In the genomic region with DNA sequence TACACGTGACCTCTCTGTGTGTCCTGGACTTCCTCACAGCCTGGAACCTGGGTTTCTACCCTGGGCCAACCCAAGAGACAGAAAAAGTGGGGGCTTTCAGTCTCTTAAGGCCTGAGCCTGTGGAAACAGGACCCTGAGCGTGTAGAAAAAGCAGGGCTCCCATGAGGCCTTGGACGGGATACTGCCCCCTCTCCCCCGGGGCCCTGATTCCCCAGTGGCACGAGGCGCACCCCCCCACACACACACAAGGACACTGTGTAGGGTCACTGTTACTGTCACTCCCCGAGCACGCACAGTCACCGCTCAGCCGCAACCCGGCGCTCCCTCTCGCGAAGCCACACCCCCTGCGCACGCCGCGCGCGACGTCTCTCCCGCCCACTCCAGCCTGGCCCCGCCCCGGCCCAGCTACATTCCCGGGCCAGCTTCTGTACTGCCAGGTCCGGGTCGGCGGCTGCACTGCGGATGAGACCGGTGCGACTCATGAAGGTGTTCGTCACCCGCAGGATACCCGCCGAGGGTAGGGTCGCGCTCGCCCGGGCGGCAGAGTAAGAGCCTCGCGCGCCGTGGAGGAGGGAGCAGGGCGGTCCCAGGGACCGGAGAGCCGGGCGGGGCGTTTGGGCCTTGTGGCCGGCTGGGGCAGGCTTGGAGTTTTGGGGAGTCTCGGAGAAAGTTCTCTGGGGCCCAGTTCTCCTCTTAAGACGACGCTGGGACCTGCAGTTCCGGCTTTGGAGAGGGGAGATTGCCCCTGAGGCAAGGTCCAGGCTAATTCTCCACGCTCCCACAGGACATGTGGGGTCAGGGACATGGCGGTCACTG, we compare ENCODE assay signal across 8 cellular contexts. TPM values are rescaled to one million over a fixed set of nuclear protein-coding genes. Genes with fewer than 3 reads are reported as not detected.
DNase-seq lines count a peak whose midpoint lies in the region; ATAC-seq and TF ChIP-seq lines count a peak whose summit lies in the region.

A gene (plus strand): TSS at position 408 of the 816 bp plus-strand sequence. CDS start 55 bp downstream, at position 463.

- H3K9ac ChIP-seq in duodenal mucosa (ENCODE audit: low read depth in 1 of 2, low read length in 2 of 2) = peak within 1 kb of the TSS; percentile 74 to 90

- no peaks in the 10 kb centered on the region for H3K27me3 ChIP-seq in duodenal mucosa (ENCODE audit: control insufficient read depth in 1 of 2, insufficient read depth in 2 of 2, low read length in 2 of 2)
- no peaks in the 10 kb centered on the region for H3K27me3 ChIP-seq in lower lobe of right lung (ENCODE audit: low read depth)

- H3K27ac Mint-ChIP-seq in activated CD4-positive, alpha-beta memory T cell treated with anti-CD3 and anti-CD28 coated beads for 36 hours = peak within 1 kb of the TSS; percentile 86

- no peaks in the 10 kb centered on the region for H3K9me3 Mint-ChIP-seq in activated CD4-positive, alpha-beta memory T cell treated with anti-CD3 and anti-CD28 coated beads for 36 hours

- no peak for TF ChIP-seq CTCF in C4-2B (conservative IDR thresholded peaks at IDR 0.05)
- TF ChIP-seq CTCF in lower lobe of right lung (IDR thresholded peaks at IDR 0.05) = no peak

- H3K9me3 ChIP-seq in duodenal mucosa (ENCODE audit: control insufficient read depth in 1 of 2, low read length in 2 of 2) (no peaks in the 10 kb centered on the region), lower lobe of right lung (no peaks in the 10 kb centered on the region)

- intact Hi-C loops in activated CD4-positive, alpha-beta memory T cell treated with anti-CD3 and anti-CD28 coated beads for 36 hours (cut with micrococcal nuclease) = loop anchor here (1.0 kb wide), 2 partner anchors 11 to 43 kb away; a partner anchor contains a TSS
- intact Hi-C loops in lower lobe of right lung (cut with DNase I) = no loop called here

- H3K4me3 ChIP-seq in duodenal mucosa (ENCODE audit: low read depth in 1 of 2, low read length in 2 of 2) = peak within 1 kb of the TSS; percentile 87 to 90
- H3K4me3 ChIP-seq in lower lobe of right lung = peak within 1 kb of the TSS; percentile 75

- H3K4me1 ChIP-seq in duodenal mucosa (ENCODE audit: control insufficient read depth in 1 of 2, insufficient read depth in 2 of 2, low read length in 2 of 2) = peaks cover 28 to 33% of the 10 kb centered on the region in 2 donors
- peaks cover 25% of the 10 kb centered on the region for H3K4me1 ChIP-seq in lower lobe of right lung

- H3K4me3 Mint-ChIP-seq in activated CD4-positive, alpha-beta memory T cell treated with anti-CD3 and anti-CD28 coated beads for 36 hours = peak within 1 kb of the TSS; percentile 80

- no peaks in the 10 kb centered on the region for H3K27me3 Mint-ChIP-seq in activated CD4-positive, alpha-beta memory T cell treated with anti-CD3 and anti-CD28 coated beads for 36 hours

- DNase-seq in NCI-H748 treated with DMSO at 0.1 percent for 48 hours (lab: John Stamatoyannopoulos, UW) (peak; percentile 61), lower lobe of right lung (peak; percentile 94)
- peak; percentile 93 for DNase-seq in activated CD4-positive, alpha-beta memory T cell treated with anti-CD3 and anti-CD28 coated beads for 36 hours
- peak; percentile 82 to 90 (median 85) for DNase-seq in stimulated activated CD4-positive, alpha-beta T cell treated with anti-CD3 and anti-CD28 coated beads, TNF-alpha, amount 100 ng/mL, for 4 hours (ENCODE audit: low read depth in 3 of 3)

- peaks cover 12% of the 10 kb centered on the region for H3K36me3 Mint-ChIP-seq in activated CD4-positive, alpha-beta memory T cell treated with anti-CD3 and anti-CD28 coated beads for 36 hours

- H3K27ac ChIP-seq in C4-2B (peak within 1 kb of the TSS; percentile 96), duodenal mucosa (ENCODE audit: low read depth, low read length) (peak within 1 kb of the TSS; percentile 75), lower lobe of right lung (peak within 1 kb of the TSS; percentile 87)

- peaks cover 8 to 18% of the 10 kb centered on the region in 2 donors for H3K36me3 ChIP-seq in duodenal mucosa (ENCODE audit: control insufficient read depth in 1 of 2, insufficient read depth in 2 of 2, low read length in 2 of 2)
- peaks cover 19% of the 10 kb centered on the region for H3K36me3 ChIP-seq in lower lobe of right lung

- POLR2A ChIA-PET in activated CD4-positive, alpha-beta memory T cell treated with anti-CD3 and anti-CD28 coated beads for 36 hours (lab: Charles Lee) = interaction anchor here (0.6 to 1.5 kb wide), 5 partner anchors 11 to 42 kb away, joined by 3 to 9 read pairs (median 3); a partner anchor contains a TSS

- peak; percentile 95 for ATAC-seq in GM19328 (IDR thresholded peaks at IDR 0.05; ENCODE audit: unreplicated experiment)
- ATAC-seq in HG03469 (IDR thresholded peaks at IDR 0.05; ENCODE audit: unreplicated experiment) = peak; percentile 79
- ATAC-seq in lower lobe of right lung = peak; percentile 98 to 99

- peaks cover 29% of the 10 kb centered on the region for H3K4me1 Mint-ChIP-seq in activated CD4-positive, alpha-beta memory T cell treated with anti-CD3 and anti-CD28 coated beads for 36 hours (ENCODE audit: low read depth)

- CTCF ChIA-PET in activated CD4-positive, alpha-beta memory T cell treated with anti-CD3 and anti-CD28 coated beads for 36 hours (lab: Charles Lee) = interaction anchor here (0.7 to 1.5 kb wide), 3 partner anchors 7 to 427 kb away, joined by 3 to 9 read pairs (median 3); no protein-coding TSS in a partner anchor

RNA-seq across cellular contexts. Expression of the gene that starts here (rescaled TPM):
- total RNA-seq in activated CD4-positive, alpha-beta memory T cell treated with anti-CD3 and anti-CD28 coated beads for 36 hours = 10 to 100 TPM; 84.1 to 85.0 TPM
- 64.8 TPM for total RNA-seq in lower lobe of right lung

Comparison
In these comparisons a context has a peak if more than half of its experiments do, and no peak if none do; other contexts are left out.
1. Peak in every context shown above with its lines: DNase-seq, ATAC-seq, H3K4me3 ChIP-seq and H3K27ac ChIP-seq.